In the genomic region with DNA sequence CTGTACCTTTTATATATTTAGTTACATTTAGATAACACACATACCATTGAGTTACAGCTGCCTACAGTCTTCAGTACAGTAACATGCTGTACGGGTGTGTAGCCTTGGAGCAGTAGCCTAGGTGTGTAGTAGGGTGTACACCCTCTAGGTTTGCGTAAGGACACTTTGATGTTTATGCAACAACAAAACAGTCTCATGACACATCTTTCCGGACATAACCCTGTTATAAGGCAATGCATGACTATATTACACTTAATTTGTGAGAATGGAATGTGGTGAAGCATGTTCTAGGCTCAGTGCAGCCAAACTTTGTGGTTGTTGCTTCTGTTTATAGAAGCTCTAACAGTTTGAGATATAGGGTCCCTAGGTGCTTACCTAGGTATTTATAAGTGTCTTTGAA, we compare ENCODE assay signal across 25 cellular contexts.
"Had no signal": no experiment of that assay in that cellular context is flagged by ENCODE, and none has a peak within 500 bp of the region (broad histone marks: within the 10 kb centered on the region; RNA-seq: fewer than 3 reads in every experiment).

No MANE protein-coding gene starts in this region.

- H3K4me3 Mint-ChIP-seq: activated CD8-positive, alpha-beta T cell treated with anti-CD3 and anti-CD28 coated beads, Interleukin-2, amount 10 ng/mL, durations not matched to agents 7 days and 5 days; activated naive CD8-positive, alpha-beta T cell; central memory CD8-positive, alpha-beta T cell; natural killer cell; stimulated activated naive B cell treated with anti-CD40 and anti-IgM and Interleukin-4, amounts not matched to agents 10 μg/mL and 1 μg/mL and 100 μg/mL, for 72 hours had no signal

- H3K36me3 Mint-ChIP-seq: activated naive CD8-positive, alpha-beta T cell; natural killer cell; stimulated activated naive B cell treated with anti-CD40 and anti-IgM and Interleukin-4, amounts not matched to agents 10 μg/mL and 1 μg/mL and 100 μg/mL, for 72 hours had no signal

- H3K27me3 ChIP-seq: body of pancreas, gastroesophageal sphincter, heart right ventricle, neutrophil, tibial nerve had no signal

- H3K4me1 ChIP-seq: body of pancreas, gastroesophageal sphincter, parathyroid adenoma, tibial nerve had no signal

- DNase-seq: activated CD4-positive, alpha-beta T cell treated with anti-CD3 and anti-CD28 coated beads for 4 hours; activated CD8-positive, alpha-beta memory T cell treated with anti-CD3 and anti-CD28 coated beads, Interleukin-2, amount 50 U/mL, for 4 hours; activated CD8-positive, alpha-beta T cell treated with anti-CD3 and anti-CD28 coated beads, Interleukin-2, amount 10 ng/mL, durations not matched to agents 7 days and 5 days; activated gamma-delta T cell treated with Interleukin-2 at 50 U/mL for 16 hours; activated T-cell treated with anti-CD3 and anti-CD28 coated beads, Interleukin-2, amount 50 U/mL, for 48 hours; amygdala; body of pancreas; effector memory CD4-positive, alpha-beta T cell; heart right ventricle; left colon; natural killer cell; retina; SK-N-SH; stimulated activated CD4-positive, alpha-beta T cell treated with anti-CD3 and anti-CD28 coated beads, Interleukin-15, amount 100 ng/mL, for 24 hours; stimulated activated CD4-positive, alpha-beta T cell treated with anti-CD3 and anti-CD28 coated beads, Interleukin-4, amount 100 ng/mL, for 1 hour; stimulated activated naive B cell treated with anti-CD40 and anti-IgM and Interleukin-4, amounts not matched to agents 10 μg/mL and 1 μg/mL and 100 μg/mL, for 72 hours; T-helper 1 cell had no signal

- H3K4me1 Mint-ChIP-seq: central memory CD8-positive, alpha-beta T cell; natural killer cell had no signal

- H3K27ac ChIP-seq: body of pancreas, gastroesophageal sphincter, heart right ventricle, neutrophil, parathyroid adenoma, skin epidermis, tibial nerve, VCaP had no signal

- H3K4me3 ChIP-seq: body of pancreas, gastroesophageal sphincter, heart right ventricle, skin epidermis, tibial nerve had no signal

- ATAC-seq: activated CD8-positive, alpha-beta T cell treated with anti-CD3 and anti-CD28 coated beads, Interleukin-2, amount 10 ng/mL, durations not matched to agents 7 days and 5 days; body of pancreas; gastroesophageal sphincter; heart right ventricle; left colon; natural killer cell; stimulated activated naive B cell treated with anti-CD40 and anti-IgM and Interleukin-4, amounts not matched to agents 10 μg/mL and 1 μg/mL and 100 μg/mL, for 72 hours had no signal

- H3K27ac Mint-ChIP-seq: activated CD8-positive, alpha-beta T cell treated with anti-CD3 and anti-CD28 coated beads, Interleukin-2, amount 10 ng/mL, durations not matched to agents 7 days and 5 days; activated naive CD8-positive, alpha-beta T cell; natural killer cell; stimulated activated naive B cell treated with anti-CD40 and anti-IgM and Interleukin-4, amounts not matched to agents 10 μg/mL and 1 μg/mL and 100 μg/mL, for 72 hours had no signal

- H3K9me3 Mint-ChIP-seq: central memory CD8-positive, alpha-beta T cell; natural killer cell; stimulated activated naive B cell treated with anti-CD40 and anti-IgM and Interleukin-4, amounts not matched to agents 10 μg/mL and 1 μg/mL and 100 μg/mL, for 72 hours had no signal

- H3K27me3 Mint-ChIP-seq: activated naive CD8-positive, alpha-beta T cell; stimulated activated naive B cell treated with anti-CD40 and anti-IgM and Interleukin-4, amounts not matched to agents 10 μg/mL and 1 μg/mL and 100 μg/mL, for 72 hours had no signal
